ENCODE assay signal across 33 cellular contexts in the genomic region with DNA sequence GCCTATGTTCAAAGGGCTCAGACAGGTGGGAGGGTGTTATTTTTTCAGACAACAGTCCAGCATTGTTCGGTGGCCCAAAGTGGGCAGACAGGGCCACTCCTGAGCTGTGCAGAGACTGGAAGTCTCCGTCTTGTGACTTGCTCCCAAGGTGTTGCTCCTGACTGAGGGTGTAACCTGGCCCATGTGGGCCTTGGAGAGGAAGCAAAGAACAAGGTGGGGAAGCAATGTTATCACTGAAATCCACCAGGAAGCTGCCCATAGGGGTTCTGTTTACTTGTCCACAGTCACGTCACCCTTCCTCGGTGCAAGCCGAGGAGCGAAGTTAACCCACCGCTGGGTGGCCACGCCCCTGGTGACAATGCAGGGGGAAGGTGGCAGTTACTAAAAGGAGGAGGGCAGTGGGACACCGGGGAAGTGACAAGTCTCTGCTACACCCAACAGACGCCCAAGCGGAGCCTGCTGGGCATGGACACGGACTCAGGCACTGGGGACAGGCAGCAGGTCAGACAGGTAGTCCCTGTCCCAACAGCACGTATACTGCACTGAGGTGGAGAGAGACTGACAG.
"Had no signal": no experiment of that assay in that cellular context is flagged by ENCODE, and none has a peak within 500 bp of the region (broad histone marks: within the 10 kb centered on the region; RNA-seq: fewer than 3 reads in every experiment).

No MANE protein-coding gene starts in this region.

- H3K4me1 ChIP-seq: adrenal gland, ascending aorta, breast epithelium, colonic mucosa, esophagus muscularis mucosa, foreskin keratinocyte, gastrocnemius medialis had no signal

- H3K36me3 ChIP-seq: adrenal gland, ascending aorta, breast epithelium, cardiac muscle cell, colonic mucosa, esophagus muscularis mucosa, gastrocnemius medialis had no signal

- H3K27ac ChIP-seq: adrenal gland, ascending aorta, breast epithelium, cardiac muscle cell, colonic mucosa, esophagus muscularis mucosa, foreskin keratinocyte, gastrocnemius medialis had no signal

- DNase-seq: activated CD4-positive, alpha-beta memory T cell treated with anti-CD3 and anti-CD28 coated beads for 36 hours; activated CD4-positive, alpha-beta T cell treated with anti-CD3 and anti-CD28 coated beads for 36 hours; activated CD4-positive, alpha-beta T cell treated with anti-CD3 and anti-CD28 coated beads, Interleukin-2, amount 10 ng/mL, durations not matched to agents 24 days and 14 days; activated CD4-positive, CD25-positive, alpha-beta regulatory T cell; activated CD4-positive, CD25-positive, alpha-beta regulatory T cell treated with anti-CD3 and anti-CD28 coated beads, Interleukin-2, amount 50 U/mL, for 72 hours; activated CD8-positive, alpha-beta memory T cell treated with anti-CD3 and anti-CD28 coated beads, Interleukin-2, amount 10 ng/mL, durations not matched to agents 7 days and 5 days; activated CD8-positive, alpha-beta memory T cell treated with anti-CD3 and anti-CD28 coated beads, Interleukin-2, amount 50 U/mL, for 4 hours; activated CD8-positive, alpha-beta T cell treated with anti-CD3 and anti-CD28 coated beads, Interleukin-2, amount 10 ng/mL, durations not matched to agents 7 days and 5 days; activated effector memory CD4-positive, alpha-beta T cell treated with anti-CD3 and anti-CD28 coated beads, Interleukin-2, amount 50 U/mL, for 16 hours; activated naive CD4-positive, alpha-beta T cell treated with anti-CD3 and anti-CD28 coated beads for 36 hours; activated naive CD8-positive, alpha-beta T cell treated with anti-CD3 and anti-CD28 coated beads for 36 hours; activated naive CD8-positive, alpha-beta T cell treated with anti-CD3 and anti-CD28 coated beads, Interleukin-2, amount 50 U/mL, for 24 hours; activated T-cell treated with anti-CD3 and anti-CD28 coated beads, Interleukin-2, amount 50 U/mL, for 1 hour; activated T-cell treated with anti-CD3 and anti-CD28 coated beads, Interleukin-2, amount 50 U/mL, for 48 hours; adrenal gland; amygdala; central memory CD4-positive, alpha-beta T cell; cerebellar nuclear complex; colonic mucosa; effector memory CD4-positive, alpha-beta T cell; erythroblast; foreskin keratinocyte; gastrocnemius medialis; glutamatergic neuron; T-helper 2 cell had no signal

- H3K4me3 ChIP-seq: adrenal gland, ascending aorta, breast epithelium, cardiac muscle cell, colonic mucosa, esophagus muscularis mucosa, gastrocnemius medialis had no signal

- H3K27me3 Mint-ChIP-seq: activated CD8-positive, alpha-beta memory T cell treated with anti-CD3 and anti-CD28 coated beads, Interleukin-2, amount 10 ng/mL, durations not matched to agents 7 days and 5 days had no signal

- H3K9me3 Mint-ChIP-seq: activated CD4-positive, alpha-beta T cell treated with anti-CD3 and anti-CD28 coated beads, Interleukin-2, amount 10 ng/mL, durations not matched to agents 24 days and 14 days; activated naive CD4-positive, alpha-beta T cell treated with anti-CD3 and anti-CD28 coated beads for 36 hours; activated naive CD4-positive, alpha-beta T cell treated with anti-CD3 and anti-CD28 coated beads, Interleukin-2, amount 50 U/mL, for 24 hours; activated naive CD8-positive, alpha-beta T cell treated with anti-CD3 and anti-CD28 coated beads for 36 hours; activated T-helper 1 cell treated with anti-CD3 and anti-CD28 coated beads, Interleukin-12 subunit alpha, Interleukin-12 subunit beta, Interleukin-2, Interleukin-4 antibody, amounts not matched to agents 30 ng/mL and 10 ng/mL and 1 ng/mL, durations not matched to agents 14 hours and 24 hours and 36 hours had no signal

- H3K27me3 ChIP-seq: adrenal gland, ascending aorta, cardiac muscle cell, colonic mucosa, foreskin keratinocyte, gastrocnemius medialis had no signal

- H3K36me3 Mint-ChIP-seq: activated CD4-positive, alpha-beta memory T cell treated with anti-CD3 and anti-CD28 coated beads for 36 hours; activated CD8-positive, alpha-beta memory T cell treated with anti-CD3 and anti-CD28 coated beads, Interleukin-2, amount 10 ng/mL, durations not matched to agents 7 days and 5 days; activated naive CD4-positive, alpha-beta T cell treated with anti-CD3 and anti-CD28 coated beads, Interleukin-2, amount 50 U/mL, for 24 hours; activated naive CD8-positive, alpha-beta T cell treated with anti-CD3 and anti-CD28 coated beads for 36 hours; brain had no signal

- H3K4me1 Mint-ChIP-seq: activated CD4-positive, alpha-beta T cell treated with anti-CD3 and anti-CD28 coated beads for 36 hours; activated CD4-positive, alpha-beta T cell treated with anti-CD3 and anti-CD28 coated beads, Interleukin-2, amount 10 ng/mL, durations not matched to agents 24 days and 14 days; activated CD8-positive, alpha-beta memory T cell treated with anti-CD3 and anti-CD28 coated beads, Interleukin-2, amount 10 ng/mL, durations not matched to agents 7 days and 5 days; activated naive CD4-positive, alpha-beta T cell treated with anti-CD3 and anti-CD28 coated beads, Interleukin-2, amount 50 U/mL, for 24 hours; activated naive CD8-positive, alpha-beta T cell treated with anti-CD3 and anti-CD28 coated beads for 36 hours; activated naive CD8-positive, alpha-beta T cell treated with anti-CD3 and anti-CD28 coated beads, Interleukin-2, amount 50 U/mL, for 24 hours had no signal

- H3K4me3 Mint-ChIP-seq: activated CD4-positive, alpha-beta memory T cell treated with anti-CD3 and anti-CD28 coated beads for 36 hours; activated CD4-positive, alpha-beta T cell treated with anti-CD3 and anti-CD28 coated beads for 36 hours; activated CD4-positive, alpha-beta T cell treated with anti-CD3 and anti-CD28 coated beads, Interleukin-2, amount 10 ng/mL, durations not matched to agents 24 days and 14 days; activated CD8-positive, alpha-beta memory T cell treated with anti-CD3 and anti-CD28 coated beads, Interleukin-2, amount 10 ng/mL, durations not matched to agents 7 days and 5 days; activated CD8-positive, alpha-beta T cell treated with anti-CD3 and anti-CD28 coated beads, Interleukin-2, amount 10 ng/mL, durations not matched to agents 7 days and 5 days; activated naive CD4-positive, alpha-beta T cell treated with anti-CD3 and anti-CD28 coated beads for 36 hours; activated naive CD4-positive, alpha-beta T cell treated with anti-CD3 and anti-CD28 coated beads, Interleukin-2, amount 50 U/mL, for 24 hours; activated naive CD8-positive, alpha-beta T cell treated with anti-CD3 and anti-CD28 coated beads for 36 hours; activated naive CD8-positive, alpha-beta T cell treated with anti-CD3 and anti-CD28 coated beads, Interleukin-2, amount 50 U/mL, for 24 hours; activated T-helper 1 cell treated with anti-CD3 and anti-CD28 coated beads, Interleukin-12 subunit alpha, Interleukin-12 subunit beta, Interleukin-2, Interleukin-4 antibody, amounts not matched to agents 30 ng/mL and 10 ng/mL and 1 ng/mL, durations not matched to agents 14 hours and 24 hours and 36 hours; brain had no signal

- H3K27ac Mint-ChIP-seq: activated CD4-positive, alpha-beta memory T cell treated with anti-CD3 and anti-CD28 coated beads for 36 hours; activated CD4-positive, alpha-beta T cell treated with anti-CD3 and anti-CD28 coated beads for 36 hours; activated CD4-positive, alpha-beta T cell treated with anti-CD3 and anti-CD28 coated beads, Interleukin-2, amount 10 ng/mL, durations not matched to agents 24 days and 14 days; activated CD8-positive, alpha-beta memory T cell treated with anti-CD3 and anti-CD28 coated beads, Interleukin-2, amount 10 ng/mL, durations not matched to agents 7 days and 5 days; activated CD8-positive, alpha-beta T cell treated with anti-CD3 and anti-CD28 coated beads, Interleukin-2, amount 10 ng/mL, durations not matched to agents 7 days and 5 days; activated naive CD4-positive, alpha-beta T cell treated with anti-CD3 and anti-CD28 coated beads for 36 hours; activated naive CD4-positive, alpha-beta T cell treated with anti-CD3 and anti-CD28 coated beads, Interleukin-2, amount 50 U/mL, for 24 hours; activated naive CD8-positive, alpha-beta T cell treated with anti-CD3 and anti-CD28 coated beads for 36 hours; activated naive CD8-positive, alpha-beta T cell treated with anti-CD3 and anti-CD28 coated beads, Interleukin-2, amount 50 U/mL, for 24 hours; activated T-helper 1 cell treated with anti-CD3 and anti-CD28 coated beads, Interleukin-12 subunit alpha, Interleukin-12 subunit beta, Interleukin-2, Interleukin-4 antibody, amounts not matched to agents 30 ng/mL and 10 ng/mL and 1 ng/mL, durations not matched to agents 14 hours and 24 hours and 36 hours; activated T-helper 2 cell treated with anti-CD3 and anti-CD28 coated beads, Interferon-gamma antibody, Interleukin-2, Interleukin-4, amounts not matched to agents 10 μg/mL and 5 μg/mL and 100 μg/mL, durations not matched to agents 14 hours and 24 hours and 36 hours had no signal

- H3K9me3 ChIP-seq: adrenal gland, ascending aorta, breast epithelium, colonic mucosa, esophagus muscularis mucosa, gastrocnemius medialis had no signal

- ATAC-seq: activated CD4-positive, alpha-beta T cell treated with anti-CD3 and anti-CD28 coated beads for 36 hours; activated CD8-positive, alpha-beta memory T cell treated with anti-CD3 and anti-CD28 coated beads, Interleukin-2, amount 10 ng/mL, durations not matched to agents 7 days and 5 days; activated CD8-positive, alpha-beta T cell treated with anti-CD3 and anti-CD28 coated beads, Interleukin-2, amount 10 ng/mL, durations not matched to agents 7 days and 5 days; activated naive CD8-positive, alpha-beta T cell treated with anti-CD3 and anti-CD28 coated beads, Interleukin-2, amount 50 U/mL, for 24 hours; foreskin keratinocyte; gastrocnemius medialis had no signal
